In genomic region chr1:165355977-165356811, GRCh38 we compare ENCODE assay signal across 12 cellular contexts. TPM values are rescaled to one million over a fixed set of nuclear protein-coding genes. Genes with fewer than 3 reads are reported as not detected.
DNase-seq lines count a peak whose midpoint lies in the region; ATAC-seq, FAIRE-seq and TF ChIP-seq lines count a peak whose summit lies in the region.
"Had no signal": no experiment of that assay in that cellular context is flagged by ENCODE, and none has a peak within 500 bp of the region (broad histone marks: within the 10 kb centered on the region; RNA-seq: fewer than 3 reads in every experiment).

Gene LMX1A (minus strand): TSS chr1:165356715. CDS start chr1:165355559, 1,156 bp downstream.

- CTCF ChIA-PET in HepG2 (lab: Yijun Ruan, JAX; ENCODE audit: low intra/inter-chr PET ratio, low total read pairs), result no interaction called here

- H3K4me1 Mint-ChIP-seq in glutamatergic neuron (ENCODE audit: low read depth, unreplicated experiment), result peaks cover 20% of the 10 kb centered on the region

- H3K27ac Mint-ChIP-seq in glutamatergic neuron (ENCODE audit: unreplicated experiment), result no peak within 1 kb of the TSS

- peak within 1 kb of the TSS; percentile 81 for H3K4me3 Mint-ChIP-seq in glutamatergic neuron (ENCODE audit: unreplicated experiment)

- H3K4me3 ChIP-seq in liver (ENCODE audit: low read depth in 1 of 3, low read length in 3 of 3), result peak within 1 kb of the TSS in 2 of 3 donors; percentile 16 to 50
- no peak within 1 kb of the TSS for H3K4me3 ChIP-seq in HepG2 (replicated peaks in 1 of 3; ENCODE audit: insufficient read depth in 1 of 3, low read depth in 2 of 3, low read length in 3 of 3)
- H3K4me3 ChIP-seq in neuronal stem cell (ENCODE audit: low read length in 2 of 2), result peak within 1 kb of the TSS in 1 of 2 donors; percentile 78
- H3K4me3 ChIP-seq: SK-N-MC had no signal

- TF ChIP-seq EP300 in HepG2 (IDR thresholded peaks at IDR 0.05; ENCODE audit: low read depth in 2 of 2, low read length in 2 of 2) (no peak), HepG2 (CRISPR knock-in tag; IDR thresholded peaks at IDR 0.05; ENCODE audit: borderline replicate concordance) (no peak)

- H2BK120ac ChIP-seq in neuronal stem cell (ENCODE audit: low read depth, low read length), result no peak within 1 kb of the TSS

- H4K91ac ChIP-seq in neuronal stem cell (ENCODE audit: low read depth, low read length, poor library complexity), result no peak within 1 kb of the TSS

- H3K27me3 ChIP-seq in liver (ENCODE audit: control insufficient read depth in 4 of 4, insufficient read depth in 4 of 4, low read length in 3 of 4), result peaks cover 5 to 32% (median 17%) of the 10 kb centered on the region in 4 donors
- H3K27me3 ChIP-seq in HepG2 (ENCODE audit: control insufficient read depth in 1 of 2, insufficient read depth in 2 of 2, low read length in 2 of 2), result no peaks in the 10 kb centered on the region
- peaks cover 31 to 90% (median 62%) of the 10 kb centered on the region in 3 experiments for H3K27me3 ChIP-seq in neuronal stem cell (ENCODE audit: control insufficient read depth in 3 of 3, insufficient read depth in 3 of 3, low read depth in 1 of 3, low read length in 3 of 3)

- BruUV-seq in HepG2 (replicated peaks; lab: Mats Ljungman, UMichigan), result no TSS peak

- no peaks in the 10 kb centered on the region for H4K20me1 ChIP-seq in HepG2 (ENCODE audit: insufficient read depth, low read length)

- no peak within 1 kb of the TSS for H2BK5ac ChIP-seq in neuronal stem cell (ENCODE audit: low read length)

- no peak within 1 kb of the TSS for H2BK12ac ChIP-seq in neuronal stem cell (ENCODE audit: low read length)

- POLR2A ChIA-PET in HepG2 (lab: Yijun Ruan, JAX), result no interaction called here

- ATAC-seq in HepG2, result no peak
- ATAC-seq in HG02678 (IDR thresholded peaks at IDR 0.05; ENCODE audit: unreplicated experiment), result no peak

- peak within 1 kb of the TSS; percentile 75 for H3K23ac ChIP-seq in neuronal stem cell (ENCODE audit: low read depth, low read length, poor library complexity)

- H3K36me3 ChIP-seq in liver (ENCODE audit: control insufficient read depth in 4 of 4, insufficient read depth in 3 of 4, low read depth in 1 of 4, low read length in 3 of 4) (no peaks in the 10 kb centered on the region), HepG2 (replicated peaks in 1 of 2; ENCODE audit: control insufficient read depth in 1 of 2, insufficient read depth in 2 of 2, low read length in 2 of 2) (no peaks in the 10 kb centered on the region), neuronal stem cell (replicated peaks in 1 of 2; ENCODE audit: control insufficient read depth in 2 of 2, insufficient read depth in 2 of 2, low read length in 2 of 2) (no peaks in the 10 kb centered on the region)

- peaks cover 9% of the 10 kb centered on the region for H3K9me3 Mint-ChIP-seq in glutamatergic neuron (ENCODE audit: unreplicated experiment)

- no peak for DNase-seq in HepG2 (ENCODE audit: low spot score)
- DNase-seq in glutamatergic neuron, result peak; percentile 42
- DNase-seq in neuronal stem cell (ENCODE audit: low spot score), result no peak
- no peak for DNase-seq in stimulated activated CD4-positive, alpha-beta T cell treated with anti-CD3 and anti-CD28 coated beads, Interleukin-4, amount 100 ng/mL, for 24 hours
- DNase-seq in NCI-H1092 treated with DMSO at 0.1 percent for 48 hours (lab: John Stamatoyannopoulos, UW), result no peak
- no peak for DNase-seq in NCI-H1092 (lab: John Stamatoyannopoulos, UW)
- DNase-seq: activated gamma-delta T cell had no signal

- TF ChIP-seq CTCF in liver (IDR thresholded peaks at IDR 0.05; ENCODE audit: low read depth, low read length, missing input control) (no peak), HepG2 (CRISPR knock-in tag; IDR thresholded peaks at IDR 0.05) (no peak), glutamatergic neuron (IDR thresholded peaks at IDR 0.05; ENCODE audit: partially characterized antibody, unreplicated experiment) (no peak)

- peaks cover 29% of the 10 kb centered on the region for H3K27me3 Mint-ChIP-seq in glutamatergic neuron (ENCODE audit: unreplicated experiment)

- intact Hi-C loops in HepG2 (cut with micrococcal nuclease; ENCODE audit: unreplicated experiment), result no loop called here

- H3K27ac ChIP-seq in liver (ENCODE audit: low read depth in 1 of 2, low read length in 2 of 2) (no peak within 1 kb of the TSS), HepG2 (ENCODE audit: extremely low read length, insufficient read depth, low read length) (no peak within 1 kb of the TSS), neuronal stem cell (replicated peaks; ENCODE audit: low read length) (no peak within 1 kb of the TSS)
- H3K27ac ChIP-seq: BLaER1, SK-N-MC had no signal

- FAIRE-seq in HepG2 (lab: Jason Lieb, UNC), result no peak
- FAIRE-seq: frontal cortex had no signal

- no peak within 1 kb of the TSS for H3K4ac ChIP-seq in neuronal stem cell (ENCODE audit: low read length)

- 2% methylated on average over 88 of the region's 88 CpGs for WGBS in liver
- 61% methylated on average over 38 of the region's 88 CpGs for WGBS in HepG2 (ENCODE audit: low lambda C conversion rate)
- WGBS in neuronal stem cell (ENCODE audit: extremely low coverage in 2 of 2, insufficient read length in 2 of 2, insufficient replicate concordance in 1 of 2), 2 donors, result no CpG with 5 or more reads among the region's 88 CpGs

- TF ChIP-seq POLR2A in HepG2 (IDR thresholded peaks at IDR 0.05; ENCODE audit: insufficient read depth in 1 of 2, low read depth in 2 of 2, low read length in 2 of 2), result no peak

- peak within 1 kb of the TSS; percentile 71 for H2BK15ac ChIP-seq in neuronal stem cell (ENCODE audit: low read length)

- H3K4me2 ChIP-seq in HepG2 (ENCODE audit: low read depth, low read length) (no peak within 1 kb of the TSS), neuronal stem cell (ENCODE audit: insufficient read depth, low read length, poor library complexity, severe bottlenecking) (peak within 1 kb of the TSS; percentile 95)
- H3K4me2 ChIP-seq: BLaER1 had no signal

- no peaks in the 10 kb centered on the region for H3K36me3 Mint-ChIP-seq in glutamatergic neuron (ENCODE audit: unreplicated experiment)

- no peaks in the 10 kb centered on the region for H3K79me1 ChIP-seq in neuronal stem cell (ENCODE audit: low read depth, low read length)

- H4K8ac ChIP-seq in neuronal stem cell (ENCODE audit: low read depth, low read length), result no peak within 1 kb of the TSS

- H2AFZ ChIP-seq in HepG2 (ENCODE audit: low read length) (no peak within 1 kb of the TSS), neuronal stem cell (ENCODE audit: low read length) (peak within 1 kb of the TSS; percentile 53)

- no peaks in the 10 kb centered on the region for H3K79me2 ChIP-seq in HepG2 (ENCODE audit: insufficient read depth, low read length)

- no peak within 1 kb of the TSS for H3K14ac ChIP-seq in neuronal stem cell (ENCODE audit: low read length)

- H3K9ac ChIP-seq in liver (ENCODE audit: low read depth in 1 of 2, low read length in 2 of 2), result no peak within 1 kb of the TSS
- no peak within 1 kb of the TSS for H3K9ac ChIP-seq in HepG2 (ENCODE audit: insufficient read depth, low read depth, low read length)
- H3K9ac ChIP-seq in neuronal stem cell (ENCODE audit: low read depth, low read length, poor library complexity), result peak within 1 kb of the TSS; percentile 80
- H3K9ac ChIP-seq: BLaER1 had no signal

- peak within 1 kb of the TSS; percentile 57 for H2AK5ac ChIP-seq in neuronal stem cell (ENCODE audit: low read depth, low read length)

- in situ Hi-C loops in HepG2 (cut with HindIII; ENCODE audit: extremely low pct_ligation_motif_present, low pct_unique_long_range_greater_than_20kb), result no loop called here

- no peaks in the 10 kb centered on the region for H3K9me3 ChIP-seq in liver (ENCODE audit: control insufficient read depth in 4 of 4, low read length in 3 of 4)
- no peaks in the 10 kb centered on the region for H3K9me3 ChIP-seq in HepG2 (ENCODE audit: low read length)
- H3K9me3 ChIP-seq in neuronal stem cell (replicated peaks in 1 of 2; ENCODE audit: control insufficient read depth in 2 of 2, insufficient read depth in 1 of 2, low read depth in 1 of 2, low read length in 2 of 2), result no peaks in the 10 kb centered on the region

- H3K4me1 ChIP-seq in liver (ENCODE audit: control insufficient read depth in 4 of 4, insufficient read depth in 4 of 4, low read length in 3 of 4), result peaks cover 16 to 42% (median 31%) of the 10 kb centered on the region in 4 donors
- H3K4me1 ChIP-seq in HepG2 (ENCODE audit: insufficient read depth, low read length), result no peaks in the 10 kb centered on the region
- peaks cover 0 to 25% of the 10 kb centered on the region in 2 donors for H3K4me1 ChIP-seq in neuronal stem cell (ENCODE audit: control insufficient read depth in 2 of 2, insufficient read depth in 1 of 2, low read depth in 1 of 2, low read length in 2 of 2)
- H3K4me1 ChIP-seq: BLaER1 had no signal

- no peak for TF ChIP-seq RAD21 in liver (IDR thresholded peaks at IDR 0.05)
- TF ChIP-seq RAD21 in HepG2 (CRISPR knock-in tag; IDR thresholded peaks at IDR 0.05), result no peak

- H3K18ac ChIP-seq in neuronal stem cell (ENCODE audit: low read length), result peak within 1 kb of the TSS; percentile 93

RNA-seq across cellular contexts. Expression of gene LMX1A, which starts in this region (rescaled TPM):
- total RNA-seq in liver, result under 1 TPM; 0.05 to 0.17 TPM
- polyA plus RNA-seq in liver, result not detected
- total RNA-seq in HepG2 (2016; rRNA removed; fragmentation: Illumina TruSeq; extraction: Trizol), result 0.07 TPM in 1 of 2 replicates, not detected in the other
- total RNA-seq in HepG2 (2016; cell fraction: cytosol; rRNA removed; fragmentation: Illumina TruSeq; extraction: Trizol; ENCODE audit: low read depth), result not detected in 2 replicates
- 0.04 TPM in 1 of 2 replicates, not detected in the other for total RNA-seq in HepG2 (2016; cell fraction: insoluble cytoplasmic fraction; rRNA removed; fragmentation: Illumina TruSeq; extraction: Trizol)
- not detected in 2 replicates for total RNA-seq in HepG2 (2016; cell fraction: membrane; rRNA removed; fragmentation: Illumina TruSeq; extraction: Trizol)
- total RNA-seq in HepG2 (2016; cell fraction: nucleus; rRNA removed; fragmentation: Illumina TruSeq; extraction: Trizol), result not detected in 2 replicates
- polyA plus RNA-seq in HepG2 (2011; rRNA removed), result not detected in 2 replicates
- not detected in 2 replicates for polyA plus RNA-seq in HepG2 (2011; cell fraction: cytosol; rRNA removed)
- not detected in 2 replicates for polyA plus RNA-seq in HepG2 (2011; cell fraction: nucleus; rRNA removed)
- polyA plus RNA-seq in HepG2 (2012), result not detected in 2 replicates
- not detected in 2 replicates for polyA plus RNA-seq in HepG2 (2016; cell fraction: cytosol; fragmentation: Illumina TruSeq; extraction: Trizol; ENCODE audit: low read depth)
- polyA plus RNA-seq in HepG2 (2016; cell fraction: insoluble cytoplasmic fraction; fragmentation: Illumina TruSeq; extraction: Trizol; ENCODE audit: low read depth), result not detected in 2 replicates
- not detected in 2 replicates for polyA plus RNA-seq in HepG2 (2016; cell fraction: membrane; fragmentation: Illumina TruSeq; extraction: Trizol; ENCODE audit: low read depth)
- not detected in 2 replicates for polyA plus RNA-seq in HepG2 (2016; cell fraction: nucleus; fragmentation: Illumina TruSeq; extraction: Trizol; ENCODE audit: insufficient read depth, low read depth)
- not detected in 2 replicates for polyA minus RNA-seq in HepG2 (2011; rRNA and poly(A)+ RNA removed; ENCODE audit: low replicate concordance)
- polyA minus RNA-seq in HepG2 (2011; cell fraction: cytosol; rRNA and poly(A)+ RNA removed), result not detected in 2 replicates
- not detected in 2 replicates for polyA minus RNA-seq in HepG2 (2011; cell fraction: nucleus; rRNA and poly(A)+ RNA removed)
- total RNA-seq in glutamatergic neuron (ENCODE audit: unreplicated experiment), result not detected
- polyA plus RNA-seq in neuronal stem cell (2013, experiment 1 of 2), result 0.03 TPM
- polyA plus RNA-seq in neuronal stem cell (2013, experiment 2 of 2), result 0.07 TPM
- total RNA-seq: frontal cortex had no signal

Comparison
In these comparisons a context has a peak if more than half of its experiments do, and no peak if none do; other contexts are left out.
1. H3K4me3 ChIP-seq: peak in liver (2 of 3); none in HepG2 (0 of 3).
2. Peak in DNase-seq in glutamatergic neuron; RNA of the gene not detected or under 1 TPM.